ENCODE assay signal across 9 cellular contexts in the genomic region with DNA sequence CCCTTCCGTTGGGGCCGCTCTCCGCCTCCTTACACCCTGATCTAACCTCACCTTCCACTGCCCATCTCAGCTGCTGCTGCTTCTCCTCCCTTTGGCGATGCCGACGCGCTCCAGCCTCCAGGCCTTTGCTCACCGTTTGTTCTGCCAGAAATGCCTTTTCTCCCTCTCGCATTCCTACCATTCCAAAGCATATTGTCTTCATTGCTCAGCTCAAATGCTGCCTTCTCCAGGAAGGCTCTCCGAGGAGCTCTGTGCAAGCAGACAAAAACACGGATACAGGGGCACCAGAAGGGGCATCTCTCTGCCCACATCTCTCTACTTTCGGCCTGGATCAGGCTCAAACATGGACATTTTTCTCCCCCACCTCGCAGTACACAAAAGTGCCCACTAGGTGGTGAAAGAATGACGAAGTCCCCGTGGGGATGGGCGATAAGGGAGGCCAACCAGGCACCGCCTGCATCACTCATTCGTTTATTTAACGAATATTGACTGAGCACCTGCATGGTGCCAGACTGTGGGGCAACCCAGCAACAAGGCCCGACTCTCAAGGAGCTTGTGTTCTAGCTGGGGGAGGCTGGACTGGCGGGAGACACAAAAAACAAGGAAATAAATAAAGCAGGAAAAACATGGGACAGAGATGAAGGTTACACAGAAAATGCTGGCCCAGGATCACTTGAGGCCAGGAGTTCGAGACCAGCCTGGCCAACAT. TPM values are rescaled to one million over a fixed set of nuclear protein-coding genes. Genes with fewer than 3 reads are reported as not detected.
A peak's percentile ranks its signal among the peaks of the same experiment; 100 is the strongest.
DNase-seq lines count a peak whose midpoint lies in the region; ATAC-seq and TF ChIP-seq lines count a peak whose summit lies in the region.
"Had no signal": no experiment of that assay in that cellular context is flagged by ENCODE, and none has a peak within 500 bp of the region (broad histone marks: within the 10 kb centered on the region; RNA-seq: fewer than 3 reads in every experiment).

No MANE protein-coding gene starts in this region.

- no peaks in the 10 kb centered on the region for H3K9me3 Mint-ChIP-seq in CD4-positive, CD25-positive, alpha-beta regulatory T cell
- H3K9me3 Mint-ChIP-seq in memory B cell, result no peaks in the 10 kb centered on the region

- intact Hi-C loops in HCT116 (cut with micrococcal nuclease), result no loop called here

- no peak overlapping the region for H3K27ac ChIP-seq in CD4-positive, CD25-positive, alpha-beta regulatory T cell (ENCODE audit: insufficient read depth, low read length, poor library complexity, severe bottlenecking)
- H3K27ac ChIP-seq in HCT116 (ENCODE audit: low read depth, low read length) (no peak overlapping the region; the same call in 1 of the 2 replicates), ectodermal cell (ENCODE audit: insufficient read depth, low read depth, low read length, poor library complexity, severe bottlenecking) (peak overlapping the region; percentile 78)

- RAD21 ChIA-PET in HCT116 (lab: Charles Lee; ENCODE audit: low non-redundant PET in 1 of 2, low total read pairs in 2 of 2, uncharacterized antibody in 2 of 2, unreplicated experiment in 2 of 2), result no interaction called here

- no peak overlapping the region for H3K4me3 ChIP-seq in CD4-positive, CD25-positive, alpha-beta regulatory T cell (ENCODE audit: low read depth, low read length)
- no peak overlapping the region for H3K4me3 ChIP-seq in HCT116 (replicated peaks in 1 of 2; ENCODE audit: low read depth in 1 of 2, low read length in 2 of 2)
- no peak overlapping the region for H3K4me3 ChIP-seq in ectodermal cell (ENCODE audit: insufficient read depth, low read depth, low read length)

- TF ChIP-seq RAD21 in HCT116 (IDR thresholded peaks at IDR 0.05; ENCODE audit: low read depth), result peak; percentile 77

- no peaks in the 10 kb centered on the region for H3K36me3 ChIP-seq in CD4-positive, CD25-positive, alpha-beta regulatory T cell (ENCODE audit: control insufficient read depth, insufficient read depth, low read length)
- H3K36me3 ChIP-seq in HCT116 (ENCODE audit: control insufficient read depth in 1 of 2, insufficient read depth in 2 of 2, low read length in 2 of 2) (no peaks in the 10 kb centered on the region), ectodermal cell (ENCODE audit: control insufficient read depth, insufficient read depth, low read length) (no peaks in the 10 kb centered on the region)

- BruUV-seq in HCT116 (replicated peaks; lab: Mats Ljungman, UMichigan), result no TSS peak

- peak overlapping the region; percentile 82 for H2AFZ ChIP-seq in HCT116 (ENCODE audit: low read depth, low read length, poor library complexity, severe bottlenecking)

- H3K4me1 ChIP-seq in CD4-positive, CD25-positive, alpha-beta regulatory T cell (ENCODE audit: control insufficient read depth, insufficient read depth, low read length, poor library complexity, severe bottlenecking), result peaks cover 5% of the 10 kb centered on the region
- H3K4me1 ChIP-seq in HCT116 (ENCODE audit: control insufficient read depth in 1 of 2, insufficient read depth in 2 of 2, low read length in 2 of 2) (peaks cover 0 to 19% of the 10 kb centered on the region in 2 experiments; a peak in 2 of 4 replicates), ectodermal cell (ENCODE audit: control insufficient read depth, insufficient read depth, low read length) (peaks cover 27% of the 10 kb centered on the region)

- POLR2A ChIA-PET in HCT116 (lab: Charles Lee), result interaction anchor here (1.2 kb wide), 1 partner anchor 8 kb away, joined by 3 read pairs; no protein-coding TSS in a partner anchor

- CTCF ChIA-PET in HCT116 (lab: Charles Lee), result interaction anchor here (0.7 to 1.2 kb wide), 4 partner anchors 8 to 420 kb away, joined by 3 to 8 read pairs (median 5); no protein-coding TSS in a partner anchor

- no peaks in the 10 kb centered on the region for H3K36me3 Mint-ChIP-seq in CD4-positive, CD25-positive, alpha-beta regulatory T cell
- no peaks in the 10 kb centered on the region for H3K36me3 Mint-ChIP-seq in memory B cell
- H3K36me3 Mint-ChIP-seq: activated naive CD8-positive, alpha-beta T cell had no signal

- ATAC-seq in CD4-positive, CD25-positive, alpha-beta regulatory T cell (ENCODE audit: low read depth in 2 of 2), result peak; percentile 80 to 84
- ATAC-seq in HCT116, result peak; percentile 80
- ATAC-seq in memory B cell (ENCODE audit: low read depth), result peak; percentile 82
- no peak for ATAC-seq in HG02852 (IDR thresholded peaks at IDR 0.05; ENCODE audit: unreplicated experiment)

- no peaks in the 10 kb centered on the region for H3K9me2 ChIP-seq in HCT116 (ENCODE audit: insufficient read depth)

- H3K27me3 Mint-ChIP-seq in CD4-positive, CD25-positive, alpha-beta regulatory T cell, result peaks cover 27% of the 10 kb centered on the region
- H3K27me3 Mint-ChIP-seq in memory B cell, result peaks cover 4% of the 10 kb centered on the region
- H3K27me3 Mint-ChIP-seq: activated naive CD8-positive, alpha-beta T cell had no signal

- no peaks in the 10 kb centered on the region for H3K79me2 ChIP-seq in HCT116 (ENCODE audit: insufficient read depth, low read length)

- TF ChIP-seq CTCF in HCT116 (IDR thresholded peaks at IDR 0.05 in 2 of 3, conservative IDR thresholded peaks at IDR 0.05 in 1 of 3; ENCODE audit: borderline replicate concordance in 1 of 3, insufficient read depth in 1 of 3, low read depth in 2 of 3, low read length in 2 of 3), result peak; percentile 59 to 88 (median 82); a peak in 5 of 6 replicates

- no peak for TF ChIP-seq POLR2A in HCT116 (IDR thresholded peaks at IDR 0.05; ENCODE audit: borderline replicate concordance, extremely low read depth, insufficient read depth, insufficient read length)

- peak overlapping the region; percentile 30; the same call in 1 of the 2 replicates for H3K9ac ChIP-seq in HCT116 (ENCODE audit: low read length)

- H3K4me1 Mint-ChIP-seq in CD4-positive, CD25-positive, alpha-beta regulatory T cell, result peaks cover 7 to 20% (median 12%) of the 10 kb centered on the region in 4 donors
- H3K4me1 Mint-ChIP-seq in memory B cell, result peaks cover 21% of the 10 kb centered on the region

- DNase-seq in CD4-positive, CD25-positive, alpha-beta regulatory T cell, result peak; percentile 59 to 80 (median 72)
- DNase-seq in HCT116 (ENCODE audit: low read depth, low spot score) (peak; percentile 74), NCI-H345 treated with DMSO at 0.1 percent for 48 hours (lab: John Stamatoyannopoulos, UW; ENCODE audit: unreplicated experiment) (peak; percentile 26), memory B cell (ENCODE audit: low spot score in 2 of 2) (peak; percentile 82 to 86)
- peak; percentile 81 to 87 for DNase-seq in activated CD4-positive, alpha-beta T cell treated with anti-CD3 and anti-CD28 coated beads, Interleukin-2, amount 50 U/mL, for 48 hours
- peak; percentile 40 for DNase-seq in stimulated activated CD8-positive, alpha-beta memory T cell treated with anti-CD3 and anti-CD28 coated beads, Interleukin-12 subunit alpha, Interleukin-12 subunit beta, amount 100 ng/mL, for 4 hours (ENCODE audit: low read depth)

- H4K20me1 ChIP-seq in HCT116 (ENCODE audit: insufficient read depth), result no peaks in the 10 kb centered on the region

- H3K4me3 Mint-ChIP-seq in CD4-positive, CD25-positive, alpha-beta regulatory T cell, result no peak overlapping the region
- H3K4me3 Mint-ChIP-seq in memory B cell, result peak overlapping the region; percentile 74
- H3K4me3 Mint-ChIP-seq: activated naive CD8-positive, alpha-beta T cell had no signal

- no peaks in the 10 kb centered on the region for H3K27me3 ChIP-seq in CD4-positive, CD25-positive, alpha-beta regulatory T cell (ENCODE audit: control insufficient read depth, insufficient read depth, low read length)
- H3K27me3 ChIP-seq in HCT116 (ENCODE audit: insufficient read depth, low read length) (no peaks in the 10 kb centered on the region), ectodermal cell (ENCODE audit: control insufficient read depth, insufficient read depth, low read length, poor library complexity, severe bottlenecking) (no peaks in the 10 kb centered on the region)

- H3K27ac Mint-ChIP-seq in CD4-positive, CD25-positive, alpha-beta regulatory T cell, result peak overlapping the region; percentile 15 to 78 (median 58)
- peak overlapping the region; percentile 64 for H3K27ac Mint-ChIP-seq in memory B cell
- H3K27ac Mint-ChIP-seq: activated naive CD8-positive, alpha-beta T cell had no signal

- WGBS in ectodermal cell, 2 experiments, result 20 to 24% methylated on average over 22 of the region's 22 CpGs

- peak overlapping the region; percentile 66 for H3K4me2 ChIP-seq in HCT116 (ENCODE audit: low read length)

- H3K9me3 ChIP-seq in CD4-positive, CD25-positive, alpha-beta regulatory T cell (ENCODE audit: control insufficient read depth in 2 of 2, low read length in 2 of 2), result no peaks in the 10 kb centered on the region
- H3K9me3 ChIP-seq in HCT116 (ENCODE audit: control insufficient read depth in 1 of 2, insufficient read depth in 1 of 2, low read depth in 1 of 2, low read length in 2 of 2), result no peaks in the 10 kb centered on the region
- no peaks in the 10 kb centered on the region for H3K9me3 ChIP-seq in ectodermal cell (ENCODE audit: control insufficient read depth, low read length)

TF ChIP-seq in HCT116, 20 proteins besides CTCF, POLR2A, EP300 and RAD21 (continues in another document):
- TF ChIP-seq, protein P1, sequence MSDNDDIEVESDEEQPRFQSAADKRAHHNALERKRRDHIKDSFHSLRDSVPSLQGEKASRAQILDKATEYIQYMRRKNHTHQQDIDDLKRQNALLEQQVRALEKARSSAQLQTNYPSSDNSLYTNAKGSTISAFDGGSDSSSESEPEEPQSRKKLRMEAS (IDR thresholded peaks at IDR 0.05), result peak; percentile 38; the same call in 1 of the 2 replicates
- TF ChIP-seq CBX3 (IDR thresholded peaks at IDR 0.05; ENCODE audit: low read depth) (peak; percentile 70; the same call in 1 of the 2 replicates), SP1 (IDR thresholded peaks at IDR 0.05; ENCODE audit: low read depth) (no peak)

RNA-seq across cellular contexts. Expression of a gene that starts 7.3 kb away (rescaled TPM):
- total RNA-seq in CD4-positive, CD25-positive, alpha-beta regulatory T cell, result 36.6 TPM
- 10 to 100 TPM; 47.2 to 73.9 (median 70.6) TPM for polyA plus RNA-seq in CD4-positive, CD25-positive, alpha-beta regulatory T cell
- total RNA-seq in HCT116 (2021; ENCODE audit: unreplicated experiment), result 106 TPM
- 136 and 147 TPM in 2 replicates for polyA plus RNA-seq in HCT116 (2012)
- 140 TPM for polyA plus RNA-seq in ectodermal cell (2013, experiment 1 of 4)
- 134 TPM for polyA plus RNA-seq in ectodermal cell (2013, experiment 2 of 4)
- polyA plus RNA-seq in ectodermal cell (2013, experiment 3 of 4), result 115 TPM
- 137 TPM for polyA plus RNA-seq in ectodermal cell (2013, experiment 4 of 4)

RNA-seq across cellular contexts. Expression of a gene that starts 50.1 kb away (rescaled TPM):
- total RNA-seq in CD4-positive, CD25-positive, alpha-beta regulatory T cell, result 13.5 TPM
- 1 to 10 TPM in 2 of 4 donors, under 1 TPM in 2; 0.22 to 1.6 (median 1.2) TPM for polyA plus RNA-seq in CD4-positive, CD25-positive, alpha-beta regulatory T cell
- 22.3 TPM for total RNA-seq in HCT116 (2021; ENCODE audit: unreplicated experiment)
- 13.1 and 15.3 TPM in 2 replicates for polyA plus RNA-seq in HCT116 (2012)
- polyA plus RNA-seq in ectodermal cell (2013, experiment 1 of 4), result 23.5 TPM
- 21.2 TPM for polyA plus RNA-seq in ectodermal cell (2013, experiment 2 of 4)
- 17.1 TPM for polyA plus RNA-seq in ectodermal cell (2013, experiment 3 of 4)
- polyA plus RNA-seq in ectodermal cell (2013, experiment 4 of 4), result 21.1 TPM

Comparison
In these comparisons a context has a peak if more than half of its experiments do, and no peak if none do; other contexts are left out.
1. DNase-seq: peak in every context shown above with its lines; median percentile 84 in activated CD4-positive, alpha-beta T cell treated with anti-CD3 and anti-CD28 coated beads, Interleukin-2, amount 50 U/mL, for 48 hours; 84 in memory B cell; 74 in HCT116; 72 in CD4-positive, CD25-positive, alpha-beta regulatory T cell; 40 in stimulated activated CD8-positive, alpha-beta memory T cell treated with anti-CD3 and anti-CD28 coated beads, Interleukin-12 subunit alpha, Interleukin-12 subunit beta, amount 100 ng/mL, for 4 hours; 26 in NCI-H345 treated with DMSO at 0.1 percent for 48 hours.